8 cellular contexts compared by ENCODE assay signal in the genomic region with DNA sequence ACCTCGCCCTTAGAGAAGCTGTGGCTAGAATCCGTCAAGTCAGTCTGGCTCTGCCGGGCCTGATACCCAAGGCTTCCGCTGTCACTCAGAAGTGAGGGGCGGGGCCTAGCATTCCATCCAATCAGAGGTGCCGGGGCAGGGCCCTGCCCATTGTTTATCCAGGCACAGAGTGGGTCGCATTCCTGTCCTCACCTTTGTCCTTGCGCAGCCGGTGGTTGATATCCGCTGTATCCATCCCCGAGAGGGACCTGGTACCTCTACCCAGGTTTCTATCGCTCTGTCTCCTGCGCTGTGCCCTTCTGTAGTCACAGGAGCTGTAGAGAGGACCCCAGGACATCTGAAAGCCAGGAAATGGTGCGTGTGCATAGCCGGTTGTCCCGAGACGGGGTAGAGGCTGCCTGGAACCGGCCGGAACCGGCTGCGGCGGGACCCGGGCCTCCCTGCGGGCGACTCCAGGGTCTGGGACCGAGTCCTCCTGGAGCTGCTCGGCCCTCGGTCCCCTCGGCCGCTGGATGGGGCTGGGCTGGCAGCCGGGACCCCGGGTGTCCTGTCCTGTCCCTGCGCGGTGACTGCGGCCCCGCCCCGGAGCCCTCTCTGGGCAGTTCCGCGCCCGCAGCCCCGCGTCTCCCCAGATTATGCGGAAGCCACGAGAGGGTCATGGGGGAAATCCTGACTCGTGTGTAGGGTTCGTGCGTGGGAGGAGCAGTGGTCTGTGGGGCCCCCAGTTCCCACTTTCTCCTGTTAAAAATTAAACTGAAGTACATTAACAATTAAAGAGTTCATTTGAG. TPM values are rescaled to one million over a fixed set of nuclear protein-coding genes. Genes with fewer than 3 reads are reported as not detected.
DNase-seq lines count a peak whose midpoint lies in the region; ATAC-seq and TF ChIP-seq lines count a peak whose summit lies in the region.

A gene (plus strand): TSS at position 183 of the 788 bp plus-strand sequence. CDS start 169 bp downstream, at position 352.

- H3K9me2 ChIP-seq in PC-3 (replicated peaks; ENCODE audit: low read length) = no peaks in the 10 kb centered on the region

- BruUV-seq in PC-3 (replicated peaks; lab: Mats Ljungman, UMichigan) = TSS peak; percentile 73

- POLR2A ChIA-PET in BJ (lab: Charles Lee) = no interaction called here
- POLR2A ChIA-PET in PC-3 (lab: Charles Lee; ENCODE audit: unreplicated experiment) = interaction anchor here (0.6 kb wide), 1 partner anchor 21 kb away, joined by 13 read pairs; no protein-coding TSS in a partner anchor

- peak within 1 kb of the TSS; percentile 75 for H3K4me2 ChIP-seq in PC-3 (ENCODE audit: low read length)

- CTCF ChIA-PET in BJ (lab: Yijun Ruan, JAX) = interaction anchor here (0.5 to 5.9 kb wide), 9 partner anchors 10 to 176 kb away, joined by 3 to 66 read pairs (median 11); a partner anchor contains a TSS
- CTCF ChIA-PET in PC-3 (lab: Charles Lee) = interaction anchor here (0.6 kb wide), 1 partner anchor 167 kb away, joined by 3 read pairs; no protein-coding TSS in a partner anchor

- H3F3A ChIP-seq in PC-3 (ENCODE audit: low read length, unreplicated experiment) = no peaks in the 10 kb centered on the region

- TF ChIP-seq EP300 in esophagus muscularis mucosa (IDR thresholded peaks at IDR 0.05) = peak; percentile 40

- peaks cover 7% of the 10 kb centered on the region; the same call in 1 of the 2 replicates for H3K9me3 ChIP-seq in PC-3 (ENCODE audit: low read length)
- H3K9me3 ChIP-seq in esophagus muscularis mucosa = no peaks in the 10 kb centered on the region
- no peaks in the 10 kb centered on the region for H3K9me3 ChIP-seq in muscle layer of colon (ENCODE audit: low read length)

- H3K4me1 ChIP-seq in PC-3 (ENCODE audit: insufficient read depth, low read length) (no peaks in the 10 kb centered on the region), esophagus muscularis mucosa (peaks cover 18 to 27% (median 22%) of the 10 kb centered on the region in 4 donors), muscle layer of colon (ENCODE audit: insufficient read depth, low read length) (peaks cover 14% of the 10 kb centered on the region)

- no peaks in the 10 kb centered on the region for H3K27me3 ChIP-seq in BJ (ENCODE audit: control insufficient read depth, insufficient read depth, low read length)
- H3K27me3 ChIP-seq in PC-3 (ENCODE audit: low read length) = no peaks in the 10 kb centered on the region
- no peaks in the 10 kb centered on the region for H3K27me3 ChIP-seq in esophagus muscularis mucosa
- H3K27me3 ChIP-seq in muscle layer of colon (ENCODE audit: control insufficient read depth in 1 of 2, insufficient read depth in 2 of 2, low read length in 2 of 2) = no peaks in the 10 kb centered on the region

- no peaks in the 10 kb centered on the region for H3K79me2 ChIP-seq in PC-3 (ENCODE audit: low read length)

- TF ChIP-seq CTCF in BJ (IDR thresholded peaks at IDR 0.05; ENCODE audit: insufficient read depth, low read depth, low read length) (no peak), PC-3 (conservative IDR thresholded peaks at IDR 0.05; ENCODE audit: low read depth, low read length) (no peak), esophagus muscularis mucosa (IDR thresholded peaks at IDR 0.05) (no peak)

- intact Hi-C loops in PC-3 (cut with micrococcal nuclease) = loop anchor here (1.0 to 2.0 kb wide), 4 partner anchors 23 to 176 kb away; a partner anchor contains a TSS
- intact Hi-C loops in esophagus muscularis mucosa (cut with DNase I) = loop anchor here (1.0 to 2.0 kb wide), 3 partner anchors 24 to 176 kb away; a partner anchor contains a TSS

- peak within 1 kb of the TSS; percentile 46 for H3K4me3 ChIP-seq in BJ (ENCODE audit: low read depth, low read length)
- H3K4me3 ChIP-seq in PC-3 (ENCODE audit: low read length) = peak within 1 kb of the TSS; percentile 68
- peak within 1 kb of the TSS; percentile 65 to 91 (median 86) for H3K4me3 ChIP-seq in esophagus muscularis mucosa
- H3K4me3 ChIP-seq in muscle layer of colon (ENCODE audit: low read depth in 1 of 2, low read length in 2 of 2) = peak within 1 kb of the TSS; percentile 75 to 97

- ATAC-seq in GM19351 (IDR thresholded peaks at IDR 0.05; ENCODE audit: unreplicated experiment) = peak; percentile 92
- ATAC-seq in HG03565 (IDR thresholded peaks at IDR 0.05; ENCODE audit: unreplicated experiment) = peak; percentile 79
- peak; percentile 93 for ATAC-seq in PC-3

- peak; percentile 50 for DNase-seq in BJ (ENCODE audit: low read depth)
- DNase-seq in PC-3 = peak; percentile 75
- peak; percentile 91 to 92 for DNase-seq in activated T-cell treated with anti-CD3 and anti-CD28 coated beads, Interleukin-2, amount 50 U/mL, for 48 hours
- peak; percentile 99 for DNase-seq in esophagus muscularis mucosa (ENCODE audit: extremely low spot score)
- peak; percentile 93 for DNase-seq in stimulated activated CD8-positive, alpha-beta memory T cell treated with anti-CD3 and anti-CD28 coated beads, Interleukin-4, amount 100 ng/mL, for 48 hours

- H3K9ac ChIP-seq in PC-3 (ENCODE audit: low read length) = peak within 1 kb of the TSS; percentile 48
- H3K9ac ChIP-seq in muscle layer of colon (ENCODE audit: low read length) = peak within 1 kb of the TSS; percentile 41

- H3K27ac ChIP-seq in PC-3 (ENCODE audit: low read length) (no peak within 1 kb of the TSS), esophagus muscularis mucosa (replicated peaks in 1 of 4) (peak within 1 kb of the TSS; percentile 90 to 99 (median 94)), muscle layer of colon (ENCODE audit: low read depth, low read length) (peak within 1 kb of the TSS; percentile 82)

- H2AFZ ChIP-seq in PC-3 (ENCODE audit: low read length) = peak within 1 kb of the TSS; percentile 88

- no peaks in the 10 kb centered on the region for H4K20me1 ChIP-seq in PC-3 (ENCODE audit: low read length)

- H3K36me3 ChIP-seq in BJ (ENCODE audit: control insufficient read depth, insufficient read depth, low read length) (no peaks in the 10 kb centered on the region), PC-3 (ENCODE audit: low read depth, low read length) (peaks cover 7% of the 10 kb centered on the region; the same call in 1 of the 2 replicates), esophagus muscularis mucosa (peaks cover 0 to 3% (median 1%) of the 10 kb centered on the region in 4 donors), muscle layer of colon (ENCODE audit: insufficient read depth, low read length) (no peaks in the 10 kb centered on the region)

- 0% methylated on average over 17 of the region's 47 CpGs for WGBS in esophagus muscularis mucosa

- no peak for TF ChIP-seq POLR2A in esophagus muscularis mucosa (IDR thresholded peaks at IDR 0.05; ENCODE audit: low read depth)

RNA-seq across cellular contexts. Expression of the gene that starts here (rescaled TPM):
- polyA plus RNA-seq in BJ (2011; rRNA removed) = 1.6 and 2.2 TPM in 2 replicates
- 1.2 and 1.3 TPM in 2 replicates for polyA minus RNA-seq in BJ (2011; rRNA and poly(A)+ RNA removed)
- total RNA-seq in PC-3 (2014; rRNA removed) (0.33 TPM in 1 of 2 replicates, not detected in the other), esophagus muscularis mucosa (1 to 10 TPM; 3.3 to 7.5 (median 4.8) TPM)

Comparison
In these comparisons a context has a peak if more than half of its experiments do, and no peak if none do; other contexts are left out.
1. Peak in DNase-seq, ATAC-seq, H3K4me3 ChIP-seq, H3K9ac ChIP-seq and H3K4me2 ChIP-seq in PC-3; RNA of the gene not detected or under 1 TPM.